In the genomic region with DNA sequence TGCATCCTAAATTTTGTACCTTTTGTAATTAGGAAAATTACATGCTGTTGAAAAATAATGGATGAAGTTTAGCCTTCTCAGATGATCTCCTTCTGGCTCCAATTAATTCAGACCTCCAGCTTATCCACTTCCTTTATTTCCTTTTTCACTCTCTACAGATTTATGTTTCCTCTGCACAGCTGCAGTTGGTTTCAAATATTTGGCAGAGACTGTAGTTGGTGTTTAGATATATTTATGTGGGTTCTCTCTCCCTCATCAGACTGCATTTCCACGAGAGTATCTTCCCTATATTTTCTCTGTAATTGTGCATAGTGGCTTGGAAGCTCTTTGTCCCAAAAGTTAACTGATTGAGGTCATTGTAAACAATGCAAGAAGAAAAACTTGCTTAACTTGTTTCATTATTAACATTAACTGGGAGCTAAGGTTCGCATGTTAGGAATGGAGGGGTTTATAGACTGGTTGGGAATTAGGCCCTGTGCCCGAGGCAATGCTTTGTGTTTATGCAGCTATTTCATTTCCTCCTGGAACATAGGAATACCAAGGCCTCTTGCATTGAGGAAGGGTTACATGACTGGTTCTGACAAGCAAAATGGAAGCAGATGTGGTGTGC, we compare ENCODE assay signal across 21 cellular contexts.
DNase-seq lines count a peak whose midpoint lies in the region; ATAC-seq and TF ChIP-seq lines count a peak whose summit lies in the region.
"Had no signal": no experiment of that assay in that cellular context is flagged by ENCODE, and none has a peak within 500 bp of the region (broad histone marks: within the 10 kb centered on the region; RNA-seq: fewer than 3 reads in every experiment).

No MANE protein-coding gene starts in this region.

- H2BK5ac ChIP-seq in H9 (ENCODE audit: insufficient read length, low read length), result no peak overlapping the region

- no peak overlapping the region for H3K14ac ChIP-seq in H9 (ENCODE audit: insufficient read depth, low read length)

- H2BK20ac ChIP-seq in H9 (ENCODE audit: low read depth, low read length, poor library complexity, severe bottlenecking), result no peak overlapping the region

- TF ChIP-seq CTCF in H9 (conservative IDR thresholded peaks at IDR 0.05) (no peak), RWPE2 (IDR thresholded peaks at IDR 0.05; ENCODE audit: poor library complexity, severe bottlenecking) (no peak)

- H3K4me3 ChIP-seq in RWPE2 (ENCODE audit: severe bottlenecking) (no peak overlapping the region), skeletal muscle satellite cell (ENCODE audit: low read length) (peak overlapping the region; percentile 5), MG63 (no peak overlapping the region)
- H3K4me3 ChIP-seq: SJCRH30, tibial nerve had no signal

- H3K4me1 ChIP-seq in H9 (ENCODE audit: insufficient read depth, low read length), result peaks cover 3% of the 10 kb centered on the region; the same call in 1 of the 2 replicates
- peaks cover 69% of the 10 kb centered on the region for H3K4me1 ChIP-seq in RWPE2 (ENCODE audit: insufficient read depth, poor library complexity, severe bottlenecking)
- H3K4me1 ChIP-seq in skeletal muscle satellite cell (ENCODE audit: control insufficient read depth, insufficient read depth, low read length), result peaks cover 81% of the 10 kb centered on the region

- CTCF ChIA-PET in T-cell (lab: Charles Lee), result no interaction called here

- no peaks in the 10 kb centered on the region for H3K79me1 ChIP-seq in H9 (ENCODE audit: insufficient read depth, low read depth, low read length, poor library complexity, severe bottlenecking)

- H2BK12ac ChIP-seq in H9 (ENCODE audit: insufficient read length, low read depth, low read length), result no peak overlapping the region

- H3K36me3 ChIP-seq in RWPE2 (ENCODE audit: low read depth) (peaks cover 16% of the 10 kb centered on the region), skeletal muscle satellite cell (ENCODE audit: insufficient read depth, low read length) (peaks cover 14% of the 10 kb centered on the region), MG63 (no peaks in the 10 kb centered on the region)
- H3K36me3 ChIP-seq: tibial nerve had no signal

- H3K36me3 Mint-ChIP-seq in H9 (ENCODE audit: insufficient read depth in 1 of 3, low read depth in 3 of 3), result no peaks in the 10 kb centered on the region; a peak in 1 of 7 replicates
- no peaks in the 10 kb centered on the region for H3K36me3 Mint-ChIP-seq in T-cell
- H3K36me3 Mint-ChIP-seq: stimulated activated naive B cell treated with anti-CD40 and anti-IgM and Interleukin-4, amounts not matched to agents 10 μg/mL and 1 μg/mL and 100 μg/mL, for 72 hours had no signal

- no peak overlapping the region for H3K23ac ChIP-seq in H9 (ENCODE audit: insufficient read length, low read depth, low read length)

- H3K4me1 Mint-ChIP-seq in H9, result peaks cover 10 to 11% of the 10 kb centered on the region in 2 experiments
- H3K4me1 Mint-ChIP-seq in T-cell, result no peaks in the 10 kb centered on the region
- H3K4me1 Mint-ChIP-seq: B cell; stimulated activated naive B cell treated with anti-CD40 and anti-IgM and Interleukin-4, amounts not matched to agents 10 μg/mL and 1 μg/mL and 100 μg/mL, for 72 hours had no signal

- H3T11ph ChIP-seq in H9 (ENCODE audit: low read length), result no peak overlapping the region

- peak overlapping the region; percentile 7 for H2BK120ac ChIP-seq in H9 (ENCODE audit: low read depth, low read length, poor library complexity, severe bottlenecking)

- H2AK5ac ChIP-seq in H9 (ENCODE audit: insufficient read length, low read length), result no peak overlapping the region

- no peak for ATAC-seq in RWPE2 (ENCODE audit: low read depth)
- no peak for ATAC-seq in T-cell (replicated peaks in 1 of 4)
- ATAC-seq: stimulated activated naive B cell treated with anti-CD40 and anti-IgM and Interleukin-4, amounts not matched to agents 10 μg/mL and 1 μg/mL and 100 μg/mL, for 72 hours had no signal

- H3K9me3 Mint-ChIP-seq in H9 (no peaks in the 10 kb centered on the region), T-cell (no peaks in the 10 kb centered on the region)

- DNase-seq in H9 (no peak), RWPE2 (ENCODE audit: low spot score) (no peak), fibroblast of peridontal ligament (ENCODE audit: extremely low read depth) (peak; percentile 86), T-cell (no peak), MG63 (no peak), MV-4-11 (lab: John Stamatoyannopoulos, UW) (no peak)
- DNase-seq in central memory CD4-positive, alpha-beta T cell, result no peak
- DNase-seq: aorta; cortex of kidney; glutamatergic neuron; GOT3; KG1; NCI-H1436 treated with DMSO at 0.1 percent for 48 hours; NCI-H2227 treated with DMSO at 0.1 percent for 48 hours; stimulated activated CD4-positive, alpha-beta T cell treated with anti-CD3 and anti-CD28 coated beads, Interleukin-15, amount 100 ng/mL, for 24 hours; stimulated activated naive B cell treated with anti-CD40 and anti-IgM and Interleukin-4, amounts not matched to agents 10 μg/mL and 1 μg/mL and 100 μg/mL, for 72 hours; T-helper 9 cell had no signal

- no peaks in the 10 kb centered on the region for H4K20me1 ChIP-seq in H9 (ENCODE audit: control insufficient read depth, insufficient read depth, insufficient read length)

- H2BK15ac ChIP-seq in H9 (ENCODE audit: low read depth, low read length), result no peak overlapping the region

- WGBS in H9 (ENCODE audit: extremely low coverage, insufficient read length, low lambda C conversion rate), result no CpG with 5 or more reads among the region's 3 CpGs

- H3K18ac ChIP-seq in H9 (ENCODE audit: insufficient read length, low read depth, low read length), result no peak overlapping the region

- H3K27me3 ChIP-seq in H9 (ENCODE audit: insufficient read depth, low read length) (no peaks in the 10 kb centered on the region), RWPE2 (ENCODE audit: insufficient read depth, poor library complexity, severe bottlenecking) (no peaks in the 10 kb centered on the region), skeletal muscle satellite cell (ENCODE audit: control insufficient read depth, insufficient read depth, low read length) (no peaks in the 10 kb centered on the region), MG63 (no peaks in the 10 kb centered on the region)
- H3K27me3 ChIP-seq: SJCRH30 had no signal

- H4K8ac ChIP-seq in H9 (replicated peaks; ENCODE audit: insufficient read length, low read depth, low read length), result no peak overlapping the region

- no peaks in the 10 kb centered on the region for H3K23me2 ChIP-seq in H9 (ENCODE audit: insufficient read length, low read depth, low read length, poor library complexity, severe bottlenecking)

- no peak overlapping the region for H3K4me2 ChIP-seq in H9 (ENCODE audit: insufficient read depth, insufficient read length, low read length)
- no peak overlapping the region for H3K4me2 ChIP-seq in skeletal muscle satellite cell (ENCODE audit: low read length)

- H3K27ac ChIP-seq in H9 (ENCODE audit: insufficient read length, low read depth, low read length) (no peak overlapping the region), RWPE2 (ENCODE audit: poor library complexity, severe bottlenecking) (peak overlapping the region; percentile 100)
- H3K27ac ChIP-seq: SJCRH30, tibial nerve had no signal

- H3K27ac Mint-ChIP-seq in H9 (no peak overlapping the region; a peak in 1 of 7 replicates), T-cell (no peak overlapping the region)
- H3K27ac Mint-ChIP-seq: B cell; stimulated activated naive B cell treated with anti-CD40 and anti-IgM and Interleukin-4, amounts not matched to agents 10 μg/mL and 1 μg/mL and 100 μg/mL, for 72 hours had no signal

- H2AFZ ChIP-seq in H9 (ENCODE audit: low read length), result no peak overlapping the region

- H3K4ac ChIP-seq in H9 (ENCODE audit: low read depth, low read length), result no peak overlapping the region

- H3K79me2 ChIP-seq in H9 (ENCODE audit: insufficient read depth, low read length), result no peaks in the 10 kb centered on the region; the same call in 1 of the 2 replicates

- H3K9ac ChIP-seq in H9 (ENCODE audit: extremely low read depth, insufficient read length, low read length) (no peak overlapping the region), skeletal muscle satellite cell (ENCODE audit: low read depth, low read length) (peak overlapping the region; percentile 63)

- H3K4me3 Mint-ChIP-seq in H9 (no peak overlapping the region), T-cell (no peak overlapping the region)
- H3K4me3 Mint-ChIP-seq: B cell; stimulated activated naive B cell treated with anti-CD40 and anti-IgM and Interleukin-4, amounts not matched to agents 10 μg/mL and 1 μg/mL and 100 μg/mL, for 72 hours had no signal

- H4K91ac ChIP-seq in H9 (ENCODE audit: insufficient read length, low read depth, low read length), result no peak overlapping the region

- no peak overlapping the region for H4K5ac ChIP-seq in H9 (ENCODE audit: insufficient read length, low read depth, low read length)

- no peaks in the 10 kb centered on the region for H3K27me3 Mint-ChIP-seq in H9 (ENCODE audit: low read depth)
- H3K27me3 Mint-ChIP-seq in T-cell, result peaks cover 5 to 7% of the 10 kb centered on the region in 2 donors
- H3K27me3 Mint-ChIP-seq: stimulated activated naive B cell treated with anti-CD40 and anti-IgM and Interleukin-4, amounts not matched to agents 10 μg/mL and 1 μg/mL and 100 μg/mL, for 72 hours had no signal

- POLR2A ChIA-PET in T-cell (lab: Charles Lee), result interaction anchor here in 1 of 2 donors (0.6 kb wide), 1 partner anchor 442 kb away, joined by 3 read pairs; no protein-coding TSS in a partner anchor

- no peak overlapping the region for H3K56ac ChIP-seq in H9 (ENCODE audit: insufficient read length, low read depth, low read length)

- no peaks in the 10 kb centered on the region for H3K9me3 ChIP-seq in H9 (ENCODE audit: control insufficient read depth, low read depth, low read length)
- no peaks in the 10 kb centered on the region for H3K9me3 ChIP-seq in RWPE2 (ENCODE audit: severe bottlenecking)
- H3K9me3 ChIP-seq in skeletal muscle satellite cell (replicated peaks; ENCODE audit: low read length), result no peaks in the 10 kb centered on the region
- H3K9me3 ChIP-seq in MG63, result peaks cover 7% of the 10 kb centered on the region; the same call in 1 of the 2 replicates
